In the genomic region with DNA sequence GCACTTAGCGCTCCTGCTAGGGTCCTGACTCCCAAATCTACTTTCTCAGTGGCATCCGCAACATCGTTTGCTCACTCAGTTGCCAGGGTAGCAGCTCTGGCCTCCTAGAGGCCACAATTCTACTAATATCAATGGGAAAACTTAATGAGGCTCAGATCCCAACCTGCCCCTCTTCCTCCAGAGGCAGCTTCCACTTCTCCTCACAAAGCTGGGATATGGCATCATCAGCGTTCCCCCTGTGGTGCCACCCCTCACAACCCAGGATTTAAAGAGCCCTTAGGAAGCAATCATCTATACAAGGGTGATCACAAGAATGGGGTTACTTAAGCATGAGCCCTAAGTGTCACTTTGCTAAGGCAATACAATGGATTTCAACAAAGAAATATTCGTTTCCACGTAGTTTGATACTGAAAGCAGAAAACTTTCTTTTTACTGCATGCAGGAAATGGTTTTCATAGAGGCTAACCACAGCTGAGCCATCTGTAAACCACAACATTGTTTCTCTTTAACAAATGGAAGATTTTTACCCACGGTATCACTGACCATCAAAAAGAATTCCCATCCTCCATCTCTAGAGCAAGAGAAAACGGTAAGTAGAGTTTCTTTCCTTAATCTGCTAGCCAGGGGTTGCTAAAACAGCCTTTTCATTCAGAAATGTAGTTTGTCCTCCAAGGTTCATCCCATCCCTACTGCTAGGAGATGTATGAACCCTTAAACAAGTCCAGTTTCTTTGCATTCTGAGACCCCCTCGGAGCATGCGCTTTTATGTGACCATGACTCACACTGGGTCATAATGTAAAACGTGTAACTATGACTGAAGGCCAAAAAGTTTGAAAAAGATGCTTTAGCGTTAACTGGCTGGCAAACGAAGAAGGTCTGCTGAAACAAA, we compare ENCODE assay signal across 1 cellular context.
TF ChIP-seq lines count a peak whose summit lies in the region.

No MANE protein-coding gene starts in this region.

TF ChIP-seq in GM12878, 131 proteins besides CTCF, POLR2A, EP300 and RAD21 (continued from another document and continues in another):
- TF ChIP-seq, protein P1, sequence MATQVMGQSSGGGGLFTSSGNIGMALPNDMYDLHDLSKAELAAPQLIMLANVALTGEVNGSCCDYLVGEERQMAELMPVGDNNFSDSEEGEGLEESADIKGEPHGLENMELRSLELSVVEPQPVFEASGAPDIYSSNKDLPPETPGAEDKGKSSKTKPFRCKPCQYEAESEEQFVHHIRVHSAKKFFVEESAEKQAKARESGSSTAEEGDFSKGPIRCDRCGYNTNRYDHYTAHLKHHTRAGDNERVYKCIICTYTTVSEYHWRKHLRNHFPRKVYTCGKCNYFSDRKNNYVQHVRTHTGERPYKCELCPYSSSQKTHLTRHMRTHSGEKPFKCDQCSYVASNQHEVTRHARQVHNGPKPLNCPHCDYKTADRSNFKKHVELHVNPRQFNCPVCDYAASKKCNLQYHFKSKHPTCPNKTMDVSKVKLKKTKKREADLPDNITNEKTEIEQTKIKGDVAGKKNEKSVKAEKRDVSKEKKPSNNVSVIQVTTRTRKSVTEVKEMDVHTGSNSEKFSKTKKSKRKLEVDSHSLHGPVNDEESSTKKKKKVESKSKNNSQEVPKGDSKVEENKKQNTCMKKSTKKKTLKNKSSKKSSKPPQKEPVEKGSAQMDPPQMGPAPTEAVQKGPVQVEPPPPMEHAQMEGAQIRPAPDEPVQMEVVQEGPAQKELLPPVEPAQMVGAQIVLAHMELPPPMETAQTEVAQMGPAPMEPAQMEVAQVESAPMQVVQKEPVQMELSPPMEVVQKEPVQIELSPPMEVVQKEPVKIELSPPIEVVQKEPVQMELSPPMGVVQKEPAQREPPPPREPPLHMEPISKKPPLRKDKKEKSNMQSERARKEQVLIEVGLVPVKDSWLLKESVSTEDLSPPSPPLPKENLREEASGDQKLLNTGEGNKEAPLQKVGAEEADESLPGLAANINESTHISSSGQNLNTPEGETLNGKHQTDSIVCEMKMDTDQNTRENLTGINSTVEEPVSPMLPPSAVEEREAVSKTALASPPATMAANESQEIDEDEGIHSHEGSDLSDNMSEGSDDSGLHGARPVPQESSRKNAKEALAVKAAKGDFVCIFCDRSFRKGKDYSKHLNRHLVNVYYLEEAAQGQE (IDR thresholded peaks at IDR 0.05; ENCODE audit: low read depth, low read length), result no peak
- TF ChIP-seq CBFB (IDR thresholded peaks at IDR 0.05; ENCODE audit: low read depth), result peak; percentile 96
- TF ChIP-seq ZNF384 (IDR thresholded peaks at IDR 0.05; ENCODE audit: borderline replicate concordance, low read depth, low read length), result no peak
- no peak for TF ChIP-seq EGR1 (IDR thresholded peaks at IDR 0.05; ENCODE audit: borderline replicate concordance in 1 of 2, low read depth in 2 of 2, low read length in 2 of 2)
- TF ChIP-seq, protein P2, sequence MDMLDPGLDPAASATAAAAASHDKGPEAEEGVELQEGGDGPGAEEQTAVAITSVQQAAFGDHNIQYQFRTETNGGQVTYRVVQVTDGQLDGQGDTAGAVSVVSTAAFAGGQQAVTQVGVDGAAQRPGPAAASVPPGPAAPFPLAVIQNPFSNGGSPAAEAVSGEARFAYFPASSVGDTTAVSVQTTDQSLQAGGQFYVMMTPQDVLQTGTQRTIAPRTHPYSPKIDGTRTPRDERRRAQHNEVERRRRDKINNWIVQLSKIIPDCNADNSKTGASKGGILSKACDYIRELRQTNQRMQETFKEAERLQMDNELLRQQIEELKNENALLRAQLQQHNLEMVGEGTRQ (IDR thresholded peaks at IDR 0.05; ENCODE audit: borderline replicate concordance, low read depth, low read length), result no peak
- 0 out of 4 replicates have a peak, but pooled peaks of 1 of the 2 experiments have one; percentile 84 for TF ChIP-seq CEBPB (IDR thresholded peaks at IDR 0.05; ENCODE audit: borderline replicate concordance in 1 of 2, low read depth in 2 of 2, low read length in 2 of 2)
- peak; percentile 62; the same call in 1 of the 2 replicates for TF ChIP-seq GATAD2B (conservative IDR thresholded peaks at IDR 0.05; ENCODE audit: low read depth)
- TF ChIP-seq PAX8 (IDR thresholded peaks at IDR 0.05), result no peak
- TF ChIP-seq, protein P3, sequence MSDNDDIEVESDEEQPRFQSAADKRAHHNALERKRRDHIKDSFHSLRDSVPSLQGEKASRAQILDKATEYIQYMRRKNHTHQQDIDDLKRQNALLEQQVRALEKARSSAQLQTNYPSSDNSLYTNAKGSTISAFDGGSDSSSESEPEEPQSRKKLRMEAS (IDR thresholded peaks at IDR 0.05; ENCODE audit: low read depth, low read length), result peak; percentile 35; the same call in 1 of the 2 replicates
- TF ChIP-seq CBX3 (IDR thresholded peaks at IDR 0.05; ENCODE audit: borderline replicate concordance, low read depth), result no peak
- no peak for TF ChIP-seq SMARCA5 (IDR thresholded peaks at IDR 0.05)
- TF ChIP-seq, protein P4, sequence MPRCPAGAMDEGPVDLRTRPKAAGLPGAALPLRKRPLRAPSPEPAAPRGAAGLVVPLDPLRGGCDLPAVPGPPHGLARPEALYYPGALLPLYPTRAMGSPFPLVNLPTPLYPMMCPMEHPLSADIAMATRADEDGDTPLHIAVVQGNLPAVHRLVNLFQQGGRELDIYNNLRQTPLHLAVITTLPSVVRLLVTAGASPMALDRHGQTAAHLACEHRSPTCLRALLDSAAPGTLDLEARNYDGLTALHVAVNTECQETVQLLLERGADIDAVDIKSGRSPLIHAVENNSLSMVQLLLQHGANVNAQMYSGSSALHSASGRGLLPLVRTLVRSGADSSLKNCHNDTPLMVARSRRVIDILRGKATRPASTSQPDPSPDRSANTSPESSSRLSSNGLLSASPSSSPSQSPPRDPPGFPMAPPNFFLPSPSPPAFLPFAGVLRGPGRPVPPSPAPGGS (IDR thresholded peaks at IDR 0.05; ENCODE audit: borderline replicate concordance, insufficient read depth, low read depth, low read length, poor library complexity, severe bottlenecking), result peak; percentile 25
- TF ChIP-seq GABPA (IDR thresholded peaks at IDR 0.05; ENCODE audit: low read depth), result 0 out of 2 replicates have a peak, but pooled peaks have one; percentile 40
- TF ChIP-seq ETV6 (conservative IDR thresholded peaks at IDR 0.05 in 1 of 2, IDR thresholded peaks at IDR 0.05 in 1 of 2; ENCODE audit: borderline replicate concordance in 1 of 2, low read depth in 1 of 2), result peak in 1 of 2 experiments; percentile 87; a peak in 2 of 4 replicates
- no peak for TF ChIP-seq YBX1 (IDR thresholded peaks at IDR 0.05)
- peak; percentile 34; the same call in 1 of the 2 replicates for TF ChIP-seq TCF7 (IDR thresholded peaks at IDR 0.05; ENCODE audit: borderline replicate concordance)
- TF ChIP-seq SIX5 (IDR thresholded peaks at IDR 0.05; ENCODE audit: low read depth, low read length, severe bottlenecking), result no peak
- peak; percentile 54; the same call in 1 of the 2 replicates for TF ChIP-seq PML (IDR thresholded peaks at IDR 0.05; ENCODE audit: low read length)
- TF ChIP-seq MEF2A (IDR thresholded peaks at IDR 0.05; ENCODE audit: insufficient read depth, low read depth, low read length), result 0 out of 2 replicates have a peak, but pooled peaks have one; percentile 58
- no peak for TF ChIP-seq SUPT20H (IDR thresholded peaks at IDR 0.05; ENCODE audit: borderline replicate concordance, control insufficient read depth, low read depth, low read length)
- TF ChIP-seq PAX5 (IDR thresholded peaks at IDR 0.05; ENCODE audit: borderline replicate concordance, low read depth, low read length), result peak; percentile 71; the same call in 1 of the 2 replicates
- peak; percentile 67; the same call in 1 of the 2 replicates for TF ChIP-seq ZNF217 (IDR thresholded peaks at IDR 0.05)
- no peak for TF ChIP-seq HDAC6 (IDR thresholded peaks at IDR 0.05; ENCODE audit: unreplicated experiment)
- TF ChIP-seq RFX5 (IDR thresholded peaks at IDR 0.05; ENCODE audit: low read depth, low read length), result no peak
- no peak for TF ChIP-seq FOS (IDR thresholded peaks at IDR 0.05; ENCODE audit: borderline replicate concordance, extremely low read depth, insufficient read length)
- no peak for TF ChIP-seq YY1 (IDR thresholded peaks at IDR 0.05; ENCODE audit: low read depth, low read length)
- TF ChIP-seq WRNIP1 (IDR thresholded peaks at IDR 0.05; ENCODE audit: borderline replicate concordance, low read depth, low read length), result no peak
- 0 out of 2 replicates have a peak, but pooled peaks have one; percentile 21 for TF ChIP-seq BMI1 (IDR thresholded peaks at IDR 0.05; ENCODE audit: borderline replicate concordance)
- TF ChIP-seq SIN3A (IDR thresholded peaks at IDR 0.05; ENCODE audit: low read depth, low read length), result no peak
- no peak for TF ChIP-seq CHD4 (IDR thresholded peaks at IDR 0.05)
- TF ChIP-seq ZBED1 (IDR thresholded peaks at IDR 0.05; ENCODE audit: borderline replicate concordance), result peak; percentile 56; the same call in 1 of the 2 replicates
- TF ChIP-seq, protein P5, sequence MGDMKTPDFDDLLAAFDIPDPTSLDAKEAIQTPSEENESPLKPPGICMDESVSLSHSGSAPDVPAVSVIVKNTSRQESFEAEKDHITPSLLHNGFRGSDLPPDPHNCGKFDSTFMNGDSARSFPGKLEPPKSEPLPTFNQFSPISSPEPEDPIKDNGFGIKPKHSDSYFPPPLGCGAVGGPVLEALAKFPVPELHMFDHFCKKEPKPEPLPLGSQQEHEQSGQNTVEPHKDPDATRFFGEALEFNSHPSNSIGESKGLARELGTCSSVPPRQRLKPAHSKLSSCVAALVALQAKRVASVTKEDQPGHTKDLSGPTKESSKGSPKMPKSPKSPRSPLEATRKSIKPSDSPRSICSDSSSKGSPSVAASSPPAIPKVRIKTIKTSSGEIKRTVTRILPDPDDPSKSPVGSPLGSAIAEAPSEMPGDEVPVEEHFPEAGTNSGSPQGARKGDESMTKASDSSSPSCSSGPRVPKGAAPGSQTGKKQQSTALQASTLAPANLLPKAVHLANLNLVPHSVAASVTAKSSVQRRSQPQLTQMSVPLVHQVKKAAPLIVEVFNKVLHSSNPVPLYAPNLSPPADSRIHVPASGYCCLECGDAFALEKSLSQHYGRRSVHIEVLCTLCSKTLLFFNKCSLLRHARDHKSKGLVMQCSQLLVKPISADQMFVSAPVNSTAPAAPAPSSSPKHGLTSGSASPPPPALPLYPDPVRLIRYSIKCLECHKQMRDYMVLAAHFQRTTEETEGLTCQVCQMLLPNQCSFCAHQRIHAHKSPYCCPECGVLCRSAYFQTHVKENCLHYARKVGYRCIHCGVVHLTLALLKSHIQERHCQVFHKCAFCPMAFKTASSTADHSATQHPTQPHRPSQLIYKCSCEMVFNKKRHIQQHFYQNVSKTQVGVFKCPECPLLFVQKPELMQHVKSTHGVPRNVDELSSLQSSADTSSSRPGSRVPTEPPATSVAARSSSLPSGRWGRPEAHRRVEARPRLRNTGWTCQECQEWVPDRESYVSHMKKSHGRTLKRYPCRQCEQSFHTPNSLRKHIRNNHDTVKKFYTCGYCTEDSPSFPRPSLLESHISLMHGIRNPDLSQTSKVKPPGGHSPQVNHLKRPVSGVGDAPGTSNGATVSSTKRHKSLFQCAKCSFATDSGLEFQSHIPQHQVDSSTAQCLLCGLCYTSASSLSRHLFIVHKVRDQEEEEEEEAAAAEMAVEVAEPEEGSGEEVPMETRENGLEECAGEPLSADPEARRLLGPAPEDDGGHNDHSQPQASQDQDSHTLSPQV (IDR thresholded peaks at IDR 0.05), result 0 out of 2 replicates have a peak, but pooled peaks have one; percentile 12
- TF ChIP-seq SPI1 (IDR thresholded peaks at IDR 0.05; ENCODE audit: borderline replicate concordance, insufficient read depth, low read depth, low read length), result no peak
- TF ChIP-seq MYC (IDR thresholded peaks at IDR 0.05; ENCODE audit: insufficient read depth, insufficient read length, insufficient replicate concordance, low read length, severe bottlenecking), result no peak
- TF ChIP-seq, protein P6, sequence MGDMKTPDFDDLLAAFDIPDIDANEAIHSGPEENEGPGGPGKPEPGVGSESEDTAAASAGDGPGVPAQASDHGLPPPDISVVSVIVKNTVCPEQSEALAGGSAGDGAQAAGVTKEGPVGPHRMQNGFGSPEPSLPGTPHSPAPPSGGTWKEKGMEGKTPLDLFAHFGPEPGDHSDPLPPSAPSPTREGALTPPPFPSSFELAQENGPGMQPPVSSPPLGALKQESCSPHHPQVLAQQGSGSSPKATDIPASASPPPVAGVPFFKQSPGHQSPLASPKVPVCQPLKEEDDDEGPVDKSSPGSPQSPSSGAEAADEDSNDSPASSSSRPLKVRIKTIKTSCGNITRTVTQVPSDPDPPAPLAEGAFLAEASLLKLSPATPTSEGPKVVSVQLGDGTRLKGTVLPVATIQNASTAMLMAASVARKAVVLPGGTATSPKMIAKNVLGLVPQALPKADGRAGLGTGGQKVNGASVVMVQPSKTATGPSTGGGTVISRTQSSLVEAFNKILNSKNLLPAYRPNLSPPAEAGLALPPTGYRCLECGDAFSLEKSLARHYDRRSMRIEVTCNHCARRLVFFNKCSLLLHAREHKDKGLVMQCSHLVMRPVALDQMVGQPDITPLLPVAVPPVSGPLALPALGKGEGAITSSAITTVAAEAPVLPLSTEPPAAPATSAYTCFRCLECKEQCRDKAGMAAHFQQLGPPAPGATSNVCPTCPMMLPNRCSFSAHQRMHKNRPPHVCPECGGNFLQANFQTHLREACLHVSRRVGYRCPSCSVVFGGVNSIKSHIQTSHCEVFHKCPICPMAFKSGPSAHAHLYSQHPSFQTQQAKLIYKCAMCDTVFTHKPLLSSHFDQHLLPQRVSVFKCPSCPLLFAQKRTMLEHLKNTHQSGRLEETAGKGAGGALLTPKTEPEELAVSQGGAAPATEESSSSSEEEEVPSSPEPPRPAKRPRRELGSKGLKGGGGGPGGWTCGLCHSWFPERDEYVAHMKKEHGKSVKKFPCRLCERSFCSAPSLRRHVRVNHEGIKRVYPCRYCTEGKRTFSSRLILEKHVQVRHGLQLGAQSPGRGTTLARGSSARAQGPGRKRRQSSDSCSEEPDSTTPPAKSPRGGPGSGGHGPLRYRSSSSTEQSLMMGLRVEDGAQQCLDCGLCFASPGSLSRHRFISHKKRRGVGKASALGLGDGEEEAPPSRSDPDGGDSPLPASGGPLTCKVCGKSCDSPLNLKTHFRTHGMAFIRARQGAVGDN (IDR thresholded peaks at IDR 0.05), result peak; percentile 60; the same call in 1 of the 2 replicates
- TF ChIP-seq FOXM1 (IDR thresholded peaks at IDR 0.05; ENCODE audit: low read depth, low read length), result peak; percentile 88
- TF ChIP-seq SP1 (IDR thresholded peaks at IDR 0.05; ENCODE audit: low read depth, low read length), result peak; percentile 46
- 0 out of 2 replicates have a peak, but pooled peaks have one; percentile 55 for TF ChIP-seq IRF4 (IDR thresholded peaks at IDR 0.05; ENCODE audit: low read depth, low read length)
- no peak for TF ChIP-seq ESRRA (IDR thresholded peaks at IDR 0.05; ENCODE audit: low read length)
- TF ChIP-seq ASH2L (IDR thresholded peaks at IDR 0.05; ENCODE audit: borderline replicate concordance, low read depth), result no peak
- no peak for TF ChIP-seq NR2C2 (IDR thresholded peaks at IDR 0.05; ENCODE audit: borderline replicate concordance, control insufficient read depth, insufficient read length, low read depth)
- no peak for TF ChIP-seq HDAC2 (IDR thresholded peaks at IDR 0.05)
- no peak for TF ChIP-seq ZNF274 (IDR thresholded peaks at IDR 0.05; ENCODE audit: insufficient read depth, insufficient read length)
- no peak for TF ChIP-seq ZZZ3 (IDR thresholded peaks at IDR 0.05; ENCODE audit: control insufficient read depth, insufficient read length, low read depth)
- TF ChIP-seq, protein P7, sequence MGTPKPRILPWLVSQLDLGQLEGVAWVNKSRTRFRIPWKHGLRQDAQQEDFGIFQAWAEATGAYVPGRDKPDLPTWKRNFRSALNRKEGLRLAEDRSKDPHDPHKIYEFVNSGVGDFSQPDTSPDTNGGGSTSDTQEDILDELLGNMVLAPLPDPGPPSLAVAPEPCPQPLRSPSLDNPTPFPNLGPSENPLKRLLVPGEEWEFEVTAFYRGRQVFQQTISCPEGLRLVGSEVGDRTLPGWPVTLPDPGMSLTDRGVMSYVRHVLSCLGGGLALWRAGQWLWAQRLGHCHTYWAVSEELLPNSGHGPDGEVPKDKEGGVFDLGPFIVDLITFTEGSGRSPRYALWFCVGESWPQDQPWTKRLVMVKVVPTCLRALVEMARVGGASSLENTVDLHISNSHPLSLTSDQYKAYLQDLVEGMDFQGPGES (IDR thresholded peaks at IDR 0.05), result no peak
- no peak for TF ChIP-seq TCF12 (IDR thresholded peaks at IDR 0.05; ENCODE audit: low read depth, low read length)
